In genomic region chr5:59342181-59342580, GRCh38 we compare ENCODE assay signal across 18 cellular contexts.
A peak's percentile ranks its signal among the peaks of the same experiment; 100 is the strongest.
DNase-seq lines count a peak whose midpoint lies in the region; ATAC-seq and TF ChIP-seq lines count a peak whose summit lies in the region.
"Had no signal": no experiment of that assay in that cellular context is flagged by ENCODE, and none has a peak within 500 bp of the region (broad histone marks: within the 10 kb centered on the region; RNA-seq: fewer than 3 reads in every experiment).

No MANE protein-coding gene starts in this region.

- no peak overlapping the region for H3K27ac ChIP-seq in DND-41 (ENCODE audit: low read length)

- peaks cover 72% of the 10 kb centered on the region for H3K4me1 Mint-ChIP-seq in mesothelial cell of epicardium
- H3K4me1 Mint-ChIP-seq: CD8-positive, alpha-beta memory T cell had no signal

- H3K4me3 ChIP-seq in DND-41 (ENCODE audit: low read depth in 1 of 2, low read length in 2 of 2): no peak overlapping the region
- H3K4me3 ChIP-seq: MG63 had no signal

- no peaks in the 10 kb centered on the region for H3K4me1 ChIP-seq in DND-41 (ENCODE audit: insufficient read depth, low read length)
- H3K4me1 ChIP-seq: BE2C had no signal

- no peaks in the 10 kb centered on the region for H3K9me3 ChIP-seq in DND-41 (ENCODE audit: insufficient read depth, low read length, severe bottlenecking)
- H3K9me3 ChIP-seq: BE2C, MG63 had no signal

- no peak overlapping the region for H2AFZ ChIP-seq in DND-41 (ENCODE audit: low read depth, low read length)

- no peaks in the 10 kb centered on the region for H3K27me3 ChIP-seq in DND-41 (ENCODE audit: insufficient read depth, low read length, poor library complexity)
- H3K27me3 ChIP-seq: BE2C, MG63 had no signal

- no peaks in the 10 kb centered on the region; the same call in 1 of the 2 replicates for H4K20me1 ChIP-seq in DND-41 (ENCODE audit: insufficient read depth, low read length)

- TF ChIP-seq CTCF in DND-41 (IDR thresholded peaks at IDR 0.05; ENCODE audit: borderline replicate concordance, extremely low read depth, low read length, poor library complexity, severe bottlenecking) (no peak), mesothelial cell of epicardium (IDR thresholded peaks at IDR 0.05; ENCODE audit: unreplicated experiment) (no peak)

- ATAC-seq in DND-41 (ENCODE audit: insufficient read depth, low read depth) (peak; percentile 73), HG03442 (IDR thresholded peaks at IDR 0.05; ENCODE audit: unreplicated experiment) (no peak)

- no peaks in the 10 kb centered on the region for H3K27me3 Mint-ChIP-seq in mesothelial cell of epicardium (ENCODE audit: low read depth)

- H3K36me3 ChIP-seq in DND-41 (ENCODE audit: insufficient read depth, low read length): no peaks in the 10 kb centered on the region
- H3K36me3 ChIP-seq: BE2C, MG63 had no signal

- peak overlapping the region; percentile 89 for H3K27ac Mint-ChIP-seq in mesothelial cell of epicardium
- H3K27ac Mint-ChIP-seq: CD8-positive, alpha-beta memory T cell; HFFc6 had no signal

- H3K79me2 ChIP-seq in DND-41 (ENCODE audit: insufficient read depth, low read length): no peaks in the 10 kb centered on the region

- H3K4me2 ChIP-seq in DND-41 (ENCODE audit: insufficient read depth, low read length): no peak overlapping the region

- DNase-seq in DND-41 (no peak), M059J (ENCODE audit: low read depth) (peak; percentile 83), amniotic epithelial cell (ENCODE audit: low read depth) (peak; percentile 79), mesothelial cell of epicardium (ENCODE audit: low spot score in 2 of 2, unreplicated experiment in 2 of 2) (no peak), NOMO-1 (lab: John Stamatoyannopoulos, UW; ENCODE audit: unreplicated experiment in 2 of 2) (no peak), NCI-H146 treated with DMSO at 0.1 percent for 48 hours (lab: John Stamatoyannopoulos, UW; ENCODE audit: unreplicated experiment) (no peak)
- DNase-seq: BE2C, HFFc6, KG1, MG63, NCI-H1417 treated with DMSO at 0.1 percent for 48 hours, NCI-H2081 treated with DMSO at 0.1 percent for 48 hours, NCI-H446 treated with DMSO at 0.1 percent for 48 hours, NCI-H82, SIG-M5, SW 1271 had no signal

- peaks cover 6% of the 10 kb centered on the region for H3K36me3 Mint-ChIP-seq in mesothelial cell of epicardium
- H3K36me3 Mint-ChIP-seq: CD8-positive, alpha-beta memory T cell had no signal

- H3K4me3 Mint-ChIP-seq in mesothelial cell of epicardium: no peak overlapping the region
- H3K4me3 Mint-ChIP-seq: CD8-positive, alpha-beta memory T cell; HFFc6 had no signal

- H3K9ac ChIP-seq in DND-41 (ENCODE audit: low read depth, low read length): no peak overlapping the region

- H3K9me3 Mint-ChIP-seq in mesothelial cell of epicardium: peaks cover 12% of the 10 kb centered on the region
- H3K9me3 Mint-ChIP-seq: HFFc6 had no signal

Comparison
In these comparisons a context has a peak if more than half of its experiments do, and no peak if none do; other contexts are left out.
1. DNase-seq: peak in M059J (single experiment) and amniotic epithelial cell (single experiment); none in DND-41 (single experiment), mesothelial cell of epicardium (0 of 2), NOMO-1 (0 of 2) and NCI-H146 treated with DMSO at 0.1 percent for 48 hours (single experiment).